ENCODE assay signal across 1 cellular context in genomic region chr5:108545301-108545700, GRCh38.
TF ChIP-seq lines count a peak whose summit lies in the region.

No MANE protein-coding gene starts in this region.

TF ChIP-seq in HepG2, 621 proteins besides CTCF, POLR2A, EP300 and RAD21 (continued from another document):
- no peak for TF ChIP-seq GMEB1 (CRISPR knock-in tag; IDR thresholded peaks at IDR 0.05; ENCODE audit: borderline replicate concordance)
- TF ChIP-seq ELF1 (CRISPR knock-in tag; IDR thresholded peaks at IDR 0.05) = no peak
- no peak for TF ChIP-seq RFX1 (IDR thresholded peaks at IDR 0.05)
- no peak for TF ChIP-seq ZNF121 (CRISPR knock-in tag; IDR thresholded peaks at IDR 0.05)
